Comparison of ENCODE assay signal across 20 cellular contexts in the genomic region with DNA sequence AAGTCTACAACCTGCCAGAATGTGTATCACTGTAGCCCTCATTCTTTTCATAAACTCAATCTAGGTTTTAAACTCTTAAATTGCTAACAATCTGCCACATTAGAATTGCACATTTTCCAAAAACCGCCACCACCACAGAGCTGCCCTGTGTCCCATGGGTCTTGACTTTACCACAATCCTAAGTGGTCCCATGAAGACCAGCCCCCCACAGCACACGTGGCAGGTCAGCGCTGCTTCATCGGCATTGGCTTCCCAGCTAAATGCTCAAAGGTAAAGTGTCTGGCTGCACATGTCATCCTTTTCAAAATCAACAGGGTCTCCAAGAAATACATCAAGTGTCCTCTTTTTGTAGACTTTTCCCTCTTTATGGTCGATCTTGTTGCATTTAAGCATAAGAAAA. TPM values are rescaled to one million over a fixed set of nuclear protein-coding genes. Genes with fewer than 3 reads are reported as not detected.
A peak's percentile ranks its signal among the peaks of the same experiment; 100 is the strongest.
DNase-seq lines count a peak whose midpoint lies in the region; ATAC-seq, FAIRE-seq and TF ChIP-seq lines count a peak whose summit lies in the region.
"Had no signal": no experiment of that assay in that cellular context is flagged by ENCODE, and none has a peak within 500 bp of the region (broad histone marks: within the 10 kb centered on the region; RNA-seq: fewer than 3 reads in every experiment).

No MANE protein-coding gene starts in this region.

- H3K4me1 Mint-ChIP-seq in CD14-positive monocyte: peaks cover 62% of the 10 kb centered on the region
- peaks cover 22% of the 10 kb centered on the region for H3K4me1 Mint-ChIP-seq in stimulated activated effector memory CD8-positive, alpha-beta T cell treated with anti-CD3 and anti-CD28 coated beads, Interleukin-12 subunit alpha, Interleukin-12 subunit beta, amount 100 ng/mL, for 72 hours

- peak overlapping the region in 1 of 7 donors; percentile 4 for H3K27ac Mint-ChIP-seq in CD14-positive monocyte
- H3K27ac Mint-ChIP-seq in stimulated activated effector memory CD8-positive, alpha-beta T cell treated with anti-CD3 and anti-CD28 coated beads, Interleukin-12 subunit alpha, Interleukin-12 subunit beta, amount 100 ng/mL, for 72 hours: no peak overlapping the region
- H3K27ac Mint-ChIP-seq: activated CD4-positive, alpha-beta memory T cell treated with anti-CD3 and anti-CD28 coated beads, Interleukin-2, amount 10 ng/mL, durations not matched to agents 7 days and 5 days; activated naive CD4-positive, alpha-beta T cell treated with anti-CD3 and anti-CD28 coated beads, Interleukin-2, amount 50 U/mL, for 24 hours; activated T-cell treated with anti-CD3 and anti-CD28 coated beads, Interleukin-2, amount 50 U/mL, for 24 hours had no signal

- no peaks in the 10 kb centered on the region for H3K9me3 ChIP-seq in endocrine pancreas (ENCODE audit: control insufficient read depth, low read length)
- no peaks in the 10 kb centered on the region for H3K9me3 ChIP-seq in pancreas
- no peaks in the 10 kb centered on the region for H3K9me3 ChIP-seq in vagina
- H3K9me3 ChIP-seq: mucosa of descending colon had no signal

- H3K9me3 Mint-ChIP-seq in CD14-positive monocyte: peaks cover 0 to 2% (median 0%) of the 10 kb centered on the region in 7 donors
- H3K9me3 Mint-ChIP-seq in stimulated activated effector memory CD8-positive, alpha-beta T cell treated with anti-CD3 and anti-CD28 coated beads, Interleukin-12 subunit alpha, Interleukin-12 subunit beta, amount 100 ng/mL, for 72 hours: no peaks in the 10 kb centered on the region
- H3K9me3 Mint-ChIP-seq: activated CD4-positive, alpha-beta memory T cell treated with anti-CD3 and anti-CD28 coated beads, Interleukin-2, amount 10 ng/mL, durations not matched to agents 7 days and 5 days; activated naive CD4-positive, alpha-beta T cell treated with anti-CD3 and anti-CD28 coated beads, Interleukin-2, amount 50 U/mL, for 24 hours; activated T-cell treated with anti-CD3 and anti-CD28 coated beads, Interleukin-2, amount 50 U/mL, for 24 hours had no signal

- no peak overlapping the region for H3K9ac ChIP-seq in endocrine pancreas (ENCODE audit: control insufficient read depth, insufficient read depth, low read length)

- intact Hi-C loops in CD14-positive monocyte (cut with micrococcal nuclease): no loop called here
- intact Hi-C loops in pancreas (cut with DNase I): loop anchor here in 1 of 3 donors (10.0 kb wide), 1 partner anchor 114 kb away; no protein-coding TSS in a partner anchor
- intact Hi-C loops in vagina (cut with DNase I): no loop called here

- H3K4me1 ChIP-seq in endocrine pancreas (ENCODE audit: control insufficient read depth, insufficient read depth, low read length) (peaks cover 13% of the 10 kb centered on the region), pancreas (peaks cover 16 to 52% (median 47%) of the 10 kb centered on the region in 3 donors), vagina (peaks cover 40% of the 10 kb centered on the region)

- no peak for ATAC-seq in pancreas
- ATAC-seq in stimulated activated effector memory CD8-positive, alpha-beta T cell treated with anti-CD3 and anti-CD28 coated beads, Interleukin-12 subunit alpha, Interleukin-12 subunit beta, amount 100 ng/mL, for 72 hours: no peak
- ATAC-seq: left colon, mucosa of descending colon had no signal

- H3K27me3 ChIP-seq in endocrine pancreas (ENCODE audit: control insufficient read depth, insufficient read depth, low read length) (no peaks in the 10 kb centered on the region), pancreas (no peaks in the 10 kb centered on the region), vagina (no peaks in the 10 kb centered on the region)
- H3K27me3 ChIP-seq: hepatocyte had no signal

- H3K27ac ChIP-seq in pancreas (no peak overlapping the region), vagina (no peak overlapping the region)
- H3K27ac ChIP-seq: hepatocyte had no signal

- TF ChIP-seq POLR2A in NB4 (IDR thresholded peaks at IDR 0.05; ENCODE audit: extremely low read depth, insufficient read length): no peak
- no peak for TF ChIP-seq POLR2A in vagina (IDR thresholded peaks at IDR 0.05)

- peaks cover 13 to 15% of the 10 kb centered on the region in 2 donors for H3K36me3 Mint-ChIP-seq in CD14-positive monocyte
- H3K36me3 Mint-ChIP-seq in stimulated activated effector memory CD8-positive, alpha-beta T cell treated with anti-CD3 and anti-CD28 coated beads, Interleukin-12 subunit alpha, Interleukin-12 subunit beta, amount 100 ng/mL, for 72 hours: no peaks in the 10 kb centered on the region
- H3K36me3 Mint-ChIP-seq: activated naive CD4-positive, alpha-beta T cell treated with anti-CD3 and anti-CD28 coated beads, Interleukin-2, amount 50 U/mL, for 24 hours had no signal

- H3K27me3 Mint-ChIP-seq in CD14-positive monocyte (ENCODE audit: low read depth in 3 of 3): peaks cover 3 to 10% (median 6%) of the 10 kb centered on the region in 3 donors

- peak overlapping the region; percentile 38 to 97 for H3K4me3 Mint-ChIP-seq in CD14-positive monocyte
- H3K4me3 Mint-ChIP-seq in stimulated activated effector memory CD8-positive, alpha-beta T cell treated with anti-CD3 and anti-CD28 coated beads, Interleukin-12 subunit alpha, Interleukin-12 subunit beta, amount 100 ng/mL, for 72 hours: no peak overlapping the region
- H3K4me3 Mint-ChIP-seq: activated CD4-positive, alpha-beta memory T cell treated with anti-CD3 and anti-CD28 coated beads, Interleukin-2, amount 10 ng/mL, durations not matched to agents 7 days and 5 days; activated T-cell treated with anti-CD3 and anti-CD28 coated beads, Interleukin-2, amount 50 U/mL, for 24 hours had no signal

- in situ Hi-C loops in GM13976 (cut with MboI; ENCODE audit: low sequenced_read_pairs, unreplicated experiment): no loop called here

- WGBS in pancreas, 2 donors: 72 to 85% methylated on average over 5 of the region's 5 CpGs

- H3K36me3 ChIP-seq in endocrine pancreas (ENCODE audit: control insufficient read depth, insufficient read depth, low read length) (no peaks in the 10 kb centered on the region), pancreas (no peaks in the 10 kb centered on the region), vagina (no peaks in the 10 kb centered on the region)

- FAIRE-seq in pancreas (lab: Jason Lieb, UNC): no peak
- FAIRE-seq: bronchial epithelial cell, small intestine had no signal

- TF ChIP-seq CTCF in CD14-positive monocyte (IDR thresholded peaks at IDR 0.05) (no peak), NB4 (IDR thresholded peaks at IDR 0.05; ENCODE audit: low read depth, low read length) (no peak), pancreas (IDR thresholded peaks at IDR 0.05) (no peak), GM13976 (IDR thresholded peaks at IDR 0.05; ENCODE audit: borderline replicate concordance, control extremely low read depth, extremely low read depth, insufficient read depth, missing control alignments) (no peak), vagina (IDR thresholded peaks at IDR 0.05) (no peak)

- no peak for DNase-seq in CD14-positive monocyte (ENCODE audit: low spot score)
- no peak for DNase-seq in NB4 (ENCODE audit: low read depth)
- no peak for DNase-seq in pancreas
- DNase-seq in GM13976 (ENCODE audit: low spot score): no peak
- no peak for DNase-seq in vagina (ENCODE audit: extremely low spot score in 2 of 2)
- no peak for DNase-seq in stimulated activated effector memory CD8-positive, alpha-beta T cell treated with anti-CD3 and anti-CD28 coated beads, Interleukin-12 subunit alpha, Interleukin-12 subunit beta, amount 100 ng/mL, for 72 hours (ENCODE audit: low spot score in 2 of 2)
- no peak for DNase-seq in SW480 (ENCODE audit: low spot score)
- DNase-seq: activated CD4-positive, alpha-beta memory T cell treated with anti-CD3 and anti-CD28 coated beads, Interleukin-2, amount 10 ng/mL, durations not matched to agents 7 days and 5 days; activated T-cell treated with anti-CD3 and anti-CD28 coated beads, Interleukin-2, amount 50 U/mL, for 24 hours; left colon; mucosa of descending colon; NCI-H2171; NCI-H748 treated with DMSO at 0.1 percent for 48 hours; RPMI8226; small intestine; stimulated activated CD4-positive, alpha-beta T cell treated with anti-CD3 and anti-CD28 coated beads, Interleukin-4, amount 100 ng/mL, for 24 hours had no signal

- peak overlapping the region; percentile 81 for H3K4me3 ChIP-seq in NB4 (ENCODE audit: low read depth, low read length)
- peak overlapping the region; percentile 91 for H3K4me3 ChIP-seq in endocrine pancreas (ENCODE audit: control insufficient read depth, insufficient read depth, low read length)
- peak overlapping the region in 3 of 4 donors; percentile 81 to 93 (median 91) for H3K4me3 ChIP-seq in pancreas
- no peak overlapping the region for H3K4me3 ChIP-seq in vagina
- H3K4me3 ChIP-seq: hepatocyte, mucosa of descending colon had no signal

RNA-seq across cellular contexts. Expression of a gene that starts 2.4 kb away (rescaled TPM):
- polyA plus RNA-seq in CD14-positive monocyte (10 to 100 TPM; 16.1 to 22.4 TPM), pancreas (10 to 100 TPM; 37.1 to 46.2 TPM)
- total RNA-seq in pancreas (10 to 100 TPM; 21.3 to 43.2 (median 31.1) TPM), vagina (72.2 TPM)

Comparison
In these comparisons a context has a peak if more than half of its experiments do, and no peak if none do; other contexts are left out.
1. H3K4me3 ChIP-seq: peak in NB4 (single experiment), endocrine pancreas (single experiment) and pancreas (3 of 4); none in vagina (0 of 2).